Comparison of ENCODE assay signal across 20 cellular contexts in genomic region chr3:50520849-50521248, GRCh38. TPM values are rescaled to one million over a fixed set of nuclear protein-coding genes. Genes with fewer than 3 reads are reported as not detected.
"Had no signal": no experiment of that assay in that cellular context is flagged by ENCODE, and none has a peak within 500 bp of the region (broad histone marks: within the 10 kb centered on the region; RNA-seq: fewer than 3 reads in every experiment).

No MANE protein-coding gene starts in this region.

- H3K4me3 ChIP-seq: adrenal gland, coronary artery, heart left ventricle, psoas muscle, right lobe of liver, spleen had no signal

- DNase-seq: activated CD4-positive, alpha-beta T cell treated with anti-CD3 and anti-CD28 coated beads for 4 hours; activated CD8-positive, alpha-beta memory T cell treated with anti-CD3 and anti-CD28 coated beads, Interleukin-2, amount 50 U/mL, for 48 hours; activated CD8-positive, alpha-beta T cell treated with anti-CD3 and anti-CD28 coated beads, Interleukin-2, amount 10 ng/mL, durations not matched to agents 7 days and 5 days; adrenal gland; caudate nucleus; effector CD4-positive, alpha-beta T cell; foreskin melanocyte; heart left ventricle; islet precursor cell; mammary epithelial cell; psoas muscle; right lobe of liver; spleen; stimulated activated CD4-positive, alpha-beta T cell treated with anti-CD3 and anti-CD28 coated beads, Interleukin-1b, Interleukin-23, amount 100 ng/mL, for 48 hours; stimulated activated naive CD8-positive, alpha-beta T cell treated with anti-CD3 and anti-CD28 coated beads, Interleukin-15, Interleukin-2, amounts not matched to agents 100 U/mL and 50 U/mL, for 24 hours had no signal

- H3K36me3 ChIP-seq: adrenal gland, heart left ventricle, right lobe of liver, spleen had no signal

- H3K9me3 ChIP-seq: adrenal gland, heart left ventricle, psoas muscle, right lobe of liver, spleen had no signal

- H3K36me3 Mint-ChIP-seq: natural killer cell treated with Interleukin-12 subunit alpha and Interleukin-12 subunit beta and Interleukin-15 and Interleukin-18, amount 100 ng/mL, for 72 hours had no signal

- H3K9me3 Mint-ChIP-seq: natural killer cell treated with Interleukin-12 subunit alpha and Interleukin-12 subunit beta and Interleukin-15 and Interleukin-18, amount 100 ng/mL, for 72 hours had no signal

- H3K27ac ChIP-seq: adrenal gland, coronary artery, heart left ventricle, psoas muscle, right lobe of liver, spleen, VCaP had no signal

- H3K4me1 ChIP-seq: adrenal gland, psoas muscle, right lobe of liver had no signal

- ATAC-seq: activated CD8-positive, alpha-beta T cell treated with anti-CD3 and anti-CD28 coated beads, Interleukin-2, amount 10 ng/mL, durations not matched to agents 7 days and 5 days; heart left ventricle; left lobe of liver; natural killer cell treated with Interleukin-12 subunit alpha and Interleukin-12 subunit beta and Interleukin-15 and Interleukin-18, amount 100 ng/mL, for 72 hours; psoas muscle; right lobe of liver; stimulated activated naive CD8-positive, alpha-beta T cell treated with anti-CD3 and anti-CD28 coated beads, Interleukin-15, Interleukin-2, amounts not matched to agents 100 U/mL and 50 U/mL, for 24 hours had no signal

- H3K27ac Mint-ChIP-seq: activated CD8-positive, alpha-beta T cell treated with anti-CD3 and anti-CD28 coated beads, Interleukin-2, amount 10 ng/mL, durations not matched to agents 7 days and 5 days; natural killer cell treated with Interleukin-12 subunit alpha and Interleukin-12 subunit beta and Interleukin-15 and Interleukin-18, amount 100 ng/mL, for 72 hours had no signal

- H3K27me3 Mint-ChIP-seq: natural killer cell treated with Interleukin-12 subunit alpha and Interleukin-12 subunit beta and Interleukin-15 and Interleukin-18, amount 100 ng/mL, for 72 hours had no signal

- H3K27me3 ChIP-seq: heart left ventricle, right lobe of liver had no signal

- H3K4me3 Mint-ChIP-seq: activated CD8-positive, alpha-beta T cell treated with anti-CD3 and anti-CD28 coated beads, Interleukin-2, amount 10 ng/mL, durations not matched to agents 7 days and 5 days; natural killer cell treated with Interleukin-12 subunit alpha and Interleukin-12 subunit beta and Interleukin-15 and Interleukin-18, amount 100 ng/mL, for 72 hours had no signal

RNA-seq across cellular contexts. Expression of gene CACNA2D2, which starts 17.4 kb away (rescaled TPM):
- total RNA-seq: osteoblast had no signal
